32 cellular contexts compared by ENCODE assay signal in genomic region chr11:120245434-120245833, GRCh38. TPM values are rescaled to one million over a fixed set of nuclear protein-coding genes. Genes with fewer than 3 reads are reported as not detected.
"Had no signal": no experiment of that assay in that cellular context is flagged by ENCODE, and none has a peak within 500 bp of the region (broad histone marks: within the 10 kb centered on the region; RNA-seq: fewer than 3 reads in every experiment).

No MANE protein-coding gene starts in this region.

- H3K36me3 ChIP-seq: adrenal gland, colonic mucosa, Peyer's patch, SJSA1 had no signal

- H3K9me3 ChIP-seq: adrenal gland, colonic mucosa, Peyer's patch, SJSA1, SK-N-SH had no signal

- H3K4me3 ChIP-seq: adrenal gland, colonic mucosa, Peyer's patch, SJSA1 had no signal

- ATAC-seq: activated CD8-positive, alpha-beta T cell treated with anti-CD3 and anti-CD28 coated beads for 36 hours; activated naive CD4-positive, alpha-beta T cell treated with anti-CD3 and anti-CD28 coated beads, Interleukin-2, amount 50 U/mL, for 72 hours; PC-3 had no signal

- H3K27ac Mint-ChIP-seq: activated CD8-positive, alpha-beta T cell treated with anti-CD3 and anti-CD28 coated beads for 36 hours; activated naive CD4-positive, alpha-beta T cell treated with anti-CD3 and anti-CD28 coated beads for 36 hours; activated naive CD4-positive, alpha-beta T cell treated with anti-CD3 and anti-CD28 coated beads, Interleukin-2, amount 50 U/mL, for 72 hours; activated T-helper 2 cell treated with anti-CD3 and anti-CD28 coated beads, Interferon-gamma antibody, Interleukin-2, Interleukin-4, amounts not matched to agents 10 μg/mL and 5 μg/mL and 100 μg/mL, durations not matched to agents 14 hours and 24 hours and 36 hours had no signal

- H3K36me3 Mint-ChIP-seq: brain had no signal

- H3K4me1 ChIP-seq: adrenal gland, colonic mucosa had no signal

- H3K27ac ChIP-seq: adrenal gland, colonic mucosa, Peyer's patch, SJSA1, VCaP had no signal

- H3K9me3 Mint-ChIP-seq: activated CD8-positive, alpha-beta T cell treated with anti-CD3 and anti-CD28 coated beads for 36 hours; activated naive CD4-positive, alpha-beta T cell treated with anti-CD3 and anti-CD28 coated beads for 36 hours; activated naive CD4-positive, alpha-beta T cell treated with anti-CD3 and anti-CD28 coated beads, Interleukin-2, amount 50 U/mL, for 72 hours; activated T-helper 2 cell treated with anti-CD3 and anti-CD28 coated beads, Interferon-gamma antibody, Interleukin-2, Interleukin-4, amounts not matched to agents 10 μg/mL and 5 μg/mL and 100 μg/mL, durations not matched to agents 14 hours and 24 hours and 36 hours had no signal

- H3K4me3 Mint-ChIP-seq: activated CD8-positive, alpha-beta T cell treated with anti-CD3 and anti-CD28 coated beads for 36 hours; activated naive CD4-positive, alpha-beta T cell treated with anti-CD3 and anti-CD28 coated beads for 36 hours; brain had no signal

- FAIRE-seq: bronchial epithelial cell had no signal

- H3K9ac ChIP-seq: SK-N-SH had no signal

- H3K27me3 ChIP-seq: SJSA1 had no signal

- DNase-seq: activated CD4-positive, alpha-beta T cell treated with anti-CD3 and anti-CD28 coated beads for 1 hour; activated CD4-positive, alpha-beta T cell treated with anti-CD3 and anti-CD28 coated beads for 48 hours; activated CD4-positive, CD25-positive, alpha-beta regulatory T cell; activated CD8-positive, alpha-beta T cell treated with anti-CD3 and anti-CD28 coated beads for 36 hours; activated gamma-delta T cell; activated naive CD4-positive, alpha-beta T cell treated with anti-CD3 and anti-CD28 coated beads for 36 hours; activated T-cell treated with anti-CD3 and anti-CD28 coated beads, Interleukin-2, amount 50 U/mL, for 1 hour; adrenal gland; central memory CD4-positive, alpha-beta T cell; colonic mucosa; NCI-H1105 treated with DMSO at 0.1 percent for 48 hours; NCI-H1436; NCI-H1694 treated with DMSO at 0.1 percent for 48 hours; NCI-H2029; NCI-H510A; NCI-H748 treated with DMSO at 0.1 percent for 48 hours; NK-92 treated with Interleukin-12 subunit alpha and Interleukin-12 subunit beta, amount 100 ng/mL, for 24 hours; PC-3; Peyer's patch; RPMI8226; SHP77 treated with DMSO at 0.1 percent for 48 hours; SK-N-SH; T-helper 2 cell; T-helper 9 cell had no signal

- H3K4me2 ChIP-seq: SK-N-SH had no signal

RNA-seq across cellular contexts. Expression of gene POU2F3, which starts 5.5 kb away (rescaled TPM):
- total RNA-seq: activated CD8-positive, alpha-beta memory T cell treated with anti-CD3 and anti-CD28 coated beads for 36 hours; activated CD8-positive, alpha-beta T cell treated with anti-CD3 and anti-CD28 coated beads for 36 hours; activated naive CD4-positive, alpha-beta T cell treated with anti-CD3 and anti-CD28 coated beads for 36 hours; activated naive CD4-positive, alpha-beta T cell treated with anti-CD3 and anti-CD28 coated beads, Interleukin-2, amount 50 U/mL, for 72 hours; activated T-helper 2 cell treated with anti-CD3 and anti-CD28 coated beads, Interferon-gamma antibody, Interleukin-2, Interleukin-4, amounts not matched to agents 10 μg/mL and 5 μg/mL and 100 μg/mL, durations not matched to agents 14 hours and 24 hours and 36 hours; bronchial epithelial cell; MCF 10A; SJSA1 had no signal
